ENCODE assay signal across 25 cellular contexts in genomic region chr6:130372786-130373185, GRCh38. TPM values are rescaled to one million over a fixed set of nuclear protein-coding genes. Genes with fewer than 3 reads are reported as not detected.
"Had no signal": no experiment of that assay in that cellular context is flagged by ENCODE, and none has a peak within 500 bp of the region (broad histone marks: within the 10 kb centered on the region; RNA-seq: fewer than 3 reads in every experiment).

No MANE protein-coding gene starts in this region.

- H3K27ac Mint-ChIP-seq: nephron progenitor cell; stimulated activated memory B cell treated with anti-CD40 and anti-IgM and Interleukin-4, amounts not matched to agents 10 μg/mL and 1 μg/mL and 100 μg/mL, for 72 hours; type B pancreatic cell had no signal

- H3K4me3 Mint-ChIP-seq: naive thymus-derived CD8-positive, alpha-beta T cell; nephron progenitor cell; stimulated activated memory B cell treated with anti-CD40 and anti-IgM and Interleukin-4, amounts not matched to agents 10 μg/mL and 1 μg/mL and 100 μg/mL, for 72 hours; type B pancreatic cell had no signal

- H3K36me3 Mint-ChIP-seq: naive thymus-derived CD8-positive, alpha-beta T cell; stimulated activated memory B cell treated with anti-CD40 and anti-IgM and Interleukin-4, amounts not matched to agents 10 μg/mL and 1 μg/mL and 100 μg/mL, for 72 hours had no signal

- H3K9me3 Mint-ChIP-seq: naive thymus-derived CD8-positive, alpha-beta T cell; nephron progenitor cell; stimulated activated memory B cell treated with anti-CD40 and anti-IgM and Interleukin-4, amounts not matched to agents 10 μg/mL and 1 μg/mL and 100 μg/mL, for 72 hours; type B pancreatic cell had no signal

- H3K27ac ChIP-seq: gastroesophageal sphincter, heart left ventricle, left lung, ovary, psoas muscle, sigmoid colon, spleen, testis, tibial artery had no signal

- H3K4me3 ChIP-seq: gastroesophageal sphincter, heart left ventricle, left lung, ovary, psoas muscle, sigmoid colon, spleen, testis, tibial artery had no signal

- DNase-seq: cortex of kidney; foreskin keratinocyte; heart left ventricle; hippocampal formation; left cardiac atrium; left lung; mesendoderm; midbrain; naive thymus-derived CD8-positive, alpha-beta T cell; nephron progenitor cell; nucleus accumbens; ovary; posterior cingulate gyrus; psoas muscle; right cardiac atrium; sigmoid colon; spleen; stimulated activated CD4-positive, alpha-beta T cell treated with anti-CD3 and anti-CD28 coated beads, Interleukin-4, amount 100 ng/mL, for 4 hours; stimulated activated naive CD8-positive, alpha-beta T cell treated with anti-CD3 and anti-CD28 coated beads, Interleukin-15, Interleukin-2, amounts not matched to agents 100 U/mL and 50 U/mL, for 24 hours; substantia nigra; testis; tibial artery had no signal

- H3K36me3 ChIP-seq: gastroesophageal sphincter, heart left ventricle, left lung, ovary, sigmoid colon, spleen, tibial artery had no signal

- H3K9me3 ChIP-seq: gastroesophageal sphincter, heart left ventricle, left lung, ovary, psoas muscle, sigmoid colon, spleen, testis, tibial artery had no signal

- ATAC-seq: foreskin keratinocyte; gastroesophageal sphincter; heart left ventricle; left cardiac atrium; left lung; naive thymus-derived CD8-positive, alpha-beta T cell; psoas muscle; right cardiac atrium; stimulated activated memory B cell treated with anti-CD40 and anti-IgM and Interleukin-4, amounts not matched to agents 10 μg/mL and 1 μg/mL and 100 μg/mL, for 72 hours; stimulated activated naive CD8-positive, alpha-beta T cell treated with anti-CD3 and anti-CD28 coated beads, Interleukin-15, Interleukin-2, amounts not matched to agents 100 U/mL and 50 U/mL, for 24 hours had no signal

- H3K4me1 Mint-ChIP-seq: nephron progenitor cell; stimulated activated memory B cell treated with anti-CD40 and anti-IgM and Interleukin-4, amounts not matched to agents 10 μg/mL and 1 μg/mL and 100 μg/mL, for 72 hours had no signal

- H3K4me1 ChIP-seq: gastroesophageal sphincter, heart left ventricle, left lung, psoas muscle, sigmoid colon, spleen, testis, tibial artery had no signal

- H3K27me3 ChIP-seq: foreskin keratinocyte, ovary, testis had no signal

RNA-seq across cellular contexts. Expression of gene TMEM200A, which starts 7.0 kb away (rescaled TPM):
- polyA plus RNA-seq: naive thymus-derived CD8-positive, alpha-beta T cell had no signal
